1 cellular context compared by ENCODE assay signal in genomic region chr5:82106806-82107205, GRCh38.
TF ChIP-seq lines count a peak whose summit lies in the region.

No MANE protein-coding gene starts in this region.

TF ChIP-seq in WTC11, 78 proteins besides CTCF, POLR2A, EP300 and RAD21 (continued from another document):
- TF ChIP-seq FOXP4 (CRISPR knock-in tag; IDR thresholded peaks at IDR 0.05) (no peak), CREM (CRISPR knock-in tag; IDR thresholded peaks at IDR 0.05) (no peak), NR1H2 (CRISPR knock-in tag; IDR thresholded peaks at IDR 0.05) (no peak), ATF2 (CRISPR knock-in tag; IDR thresholded peaks at IDR 0.05; ENCODE audit: borderline replicate concordance, low read depth) (no peak), ZMAT4 (CRISPR knock-in tag; IDR thresholded peaks at IDR 0.05) (no peak), TP53 (CRISPR knock-in tag; IDR thresholded peaks at IDR 0.05) (no peak), GABPB1 (CRISPR knock-in tag; IDR thresholded peaks at IDR 0.05) (no peak), ZNF416 (CRISPR knock-in tag; IDR thresholded peaks at IDR 0.05) (no peak)
